19 cellular contexts compared by ENCODE assay signal in the genomic region with DNA sequence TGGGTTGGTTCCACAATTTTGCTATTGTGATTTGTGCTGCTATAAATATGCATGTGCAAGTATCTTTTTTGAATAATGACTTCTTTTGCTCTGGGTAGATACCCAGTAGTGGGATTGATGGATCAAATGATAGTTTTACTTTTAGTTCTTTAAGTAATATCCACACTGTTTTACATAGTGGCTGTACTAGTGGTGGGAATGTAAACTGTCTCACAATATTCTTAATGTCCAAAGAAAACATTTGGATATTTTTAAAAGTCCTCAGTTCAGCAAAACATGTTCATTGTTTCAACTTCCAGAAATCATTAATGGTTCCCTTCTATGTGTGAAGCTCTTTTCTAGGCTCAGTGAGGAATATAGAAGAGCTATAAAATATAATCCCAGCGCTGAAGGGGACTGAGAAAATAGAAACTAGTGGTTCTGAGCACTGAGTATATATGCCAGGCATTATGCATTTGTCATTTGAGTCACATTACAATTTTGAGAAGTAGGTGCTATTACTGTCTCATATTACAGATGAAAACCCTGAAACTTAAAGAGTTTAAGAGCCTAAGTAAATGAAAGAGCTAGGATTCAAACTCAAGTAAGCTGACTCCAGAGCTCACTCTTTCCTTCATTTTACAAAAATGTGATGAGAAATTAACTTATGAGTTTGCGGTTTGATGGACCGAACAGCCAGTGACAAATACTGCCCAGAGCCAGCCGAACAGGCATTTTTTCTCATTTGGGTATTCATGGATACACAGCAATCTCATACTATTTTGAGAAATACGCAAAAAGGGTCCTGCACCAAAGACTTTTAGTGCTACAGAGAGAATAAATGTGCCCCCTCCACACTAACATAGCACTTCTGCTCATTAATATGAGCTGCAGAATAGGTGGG.
"Had no signal": no experiment of that assay in that cellular context is flagged by ENCODE, and none has a peak within 500 bp of the region (broad histone marks: within the 10 kb centered on the region; RNA-seq: fewer than 3 reads in every experiment).

No MANE protein-coding gene starts in this region.

- H3K36me3 ChIP-seq: esophagus muscularis mucosa, right atrium auricular region had no signal

- H3K9me3 Mint-ChIP-seq: activated CD4-positive, alpha-beta T cell treated with anti-CD3 and anti-CD28 coated beads, Interleukin-2, amount 10 ng/mL, durations not matched to agents 7 days and 5 days; activated naive CD8-positive, alpha-beta T cell treated with anti-CD3 and anti-CD28 coated beads, Interleukin-2, amount 10 ng/mL, durations not matched to agents 7 days and 5 days; memory B cell; natural killer cell treated with Interleukin-12 subunit alpha and Interleukin-12 subunit beta and Interleukin-15 and Interleukin-18, amount 100 ng/mL, for 72 hours had no signal

- H3K4me3 Mint-ChIP-seq: activated CD4-positive, alpha-beta T cell treated with anti-CD3 and anti-CD28 coated beads, Interleukin-2, amount 10 ng/mL, durations not matched to agents 7 days and 5 days; activated naive CD8-positive, alpha-beta T cell treated with anti-CD3 and anti-CD28 coated beads, Interleukin-2, amount 10 ng/mL, durations not matched to agents 7 days and 5 days; memory B cell; natural killer cell treated with Interleukin-12 subunit alpha and Interleukin-12 subunit beta and Interleukin-15 and Interleukin-18, amount 100 ng/mL, for 72 hours had no signal

- H3K27ac ChIP-seq: esophagus muscularis mucosa, foreskin keratinocyte, right atrium auricular region had no signal

- H3K4me1 Mint-ChIP-seq: activated CD4-positive, alpha-beta T cell treated with anti-CD3 and anti-CD28 coated beads, Interleukin-2, amount 10 ng/mL, durations not matched to agents 7 days and 5 days; activated naive CD8-positive, alpha-beta T cell treated with anti-CD3 and anti-CD28 coated beads, Interleukin-2, amount 10 ng/mL, durations not matched to agents 7 days and 5 days; memory B cell had no signal

- DNase-seq: activated CD4-positive, alpha-beta T cell treated with anti-CD3 and anti-CD28 coated beads, Interleukin-2, amount 10 ng/mL, durations not matched to agents 7 days and 5 days; activated naive CD4-positive, alpha-beta T cell; activated naive CD8-positive, alpha-beta T cell treated with anti-CD3 and anti-CD28 coated beads, Interleukin-2, amount 10 ng/mL, durations not matched to agents 7 days and 5 days; anterior cingulate cortex; foreskin keratinocyte; kidney glomerular epithelial cell; left ventricle myocardium superior; nucleus accumbens; small intestine; stimulated activated CD4-positive, alpha-beta T cell treated with anti-CD3 and anti-CD28 coated beads, Interleukin-4, amount 100 ng/mL, for 4 hours; stimulated activated CD8-positive, alpha-beta memory T cell treated with anti-CD3 and anti-CD28 coated beads, Interleukin-4, amount 100 ng/mL, for 48 hours; stimulated activated naive CD4-positive, alpha-beta T cell treated with Interleukin-2 at 50 U/mL for 16 hours; substantia nigra; trophoblast cell had no signal

- H3K27me3 ChIP-seq: esophagus muscularis mucosa, foreskin keratinocyte, right atrium auricular region had no signal

- H3K4me1 ChIP-seq: esophagus muscularis mucosa, foreskin keratinocyte, right atrium auricular region had no signal

- H3K9me3 ChIP-seq: esophagus muscularis mucosa, right atrium auricular region had no signal

- H3K27me3 Mint-ChIP-seq: activated CD4-positive, alpha-beta T cell treated with anti-CD3 and anti-CD28 coated beads, Interleukin-2, amount 10 ng/mL, durations not matched to agents 7 days and 5 days; activated naive CD8-positive, alpha-beta T cell treated with anti-CD3 and anti-CD28 coated beads, Interleukin-2, amount 10 ng/mL, durations not matched to agents 7 days and 5 days; memory B cell; natural killer cell treated with Interleukin-12 subunit alpha and Interleukin-12 subunit beta and Interleukin-15 and Interleukin-18, amount 100 ng/mL, for 72 hours had no signal

- ATAC-seq: foreskin keratinocyte; left ventricle myocardium superior; natural killer cell treated with Interleukin-12 subunit alpha and Interleukin-12 subunit beta and Interleukin-15 and Interleukin-18, amount 100 ng/mL, for 72 hours had no signal

- H3K4me3 ChIP-seq: esophagus muscularis mucosa, right atrium auricular region had no signal

- H3K36me3 Mint-ChIP-seq: activated naive CD8-positive, alpha-beta T cell treated with anti-CD3 and anti-CD28 coated beads, Interleukin-2, amount 10 ng/mL, durations not matched to agents 7 days and 5 days; memory B cell; natural killer cell treated with Interleukin-12 subunit alpha and Interleukin-12 subunit beta and Interleukin-15 and Interleukin-18, amount 100 ng/mL, for 72 hours had no signal

- H3K27ac Mint-ChIP-seq: activated CD4-positive, alpha-beta T cell treated with anti-CD3 and anti-CD28 coated beads, Interleukin-2, amount 10 ng/mL, durations not matched to agents 7 days and 5 days; activated naive CD8-positive, alpha-beta T cell treated with anti-CD3 and anti-CD28 coated beads, Interleukin-2, amount 10 ng/mL, durations not matched to agents 7 days and 5 days; memory B cell; natural killer cell treated with Interleukin-12 subunit alpha and Interleukin-12 subunit beta and Interleukin-15 and Interleukin-18, amount 100 ng/mL, for 72 hours; progenitor cell of endocrine pancreas had no signal
